In the genomic region with DNA sequence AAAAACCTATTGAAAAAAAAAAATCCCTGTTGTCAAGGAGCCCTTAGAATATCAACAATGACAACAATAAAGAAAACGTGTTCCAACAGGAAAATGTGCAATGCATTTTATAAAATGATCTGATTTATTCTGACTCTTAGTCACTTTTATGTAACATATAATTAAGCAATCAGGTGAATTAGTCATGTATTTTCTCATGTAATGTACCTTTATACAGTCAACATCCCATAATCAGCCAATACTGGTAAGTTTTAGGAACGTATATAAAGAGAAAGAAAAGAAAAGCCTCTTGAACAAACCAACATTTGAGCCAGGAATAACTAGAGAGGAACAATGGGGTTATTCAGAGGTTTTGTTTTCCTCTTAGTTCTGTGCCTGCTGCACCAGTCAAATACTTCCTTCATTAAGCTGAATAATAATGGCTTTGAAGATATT, we compare ENCODE assay signal across 22 cellular contexts. TPM values are rescaled to one million over a fixed set of nuclear protein-coding genes. Genes with fewer than 3 reads are reported as not detected.
DNase-seq lines count a peak whose midpoint lies in the region; ATAC-seq and TF ChIP-seq lines count a peak whose summit lies in the region.
"Had no signal": no experiment of that assay in that cellular context is flagged by ENCODE, and none has a peak within 500 bp of the region (broad histone marks: within the 10 kb centered on the region; RNA-seq: fewer than 3 reads in every experiment).

A gene with protein sequence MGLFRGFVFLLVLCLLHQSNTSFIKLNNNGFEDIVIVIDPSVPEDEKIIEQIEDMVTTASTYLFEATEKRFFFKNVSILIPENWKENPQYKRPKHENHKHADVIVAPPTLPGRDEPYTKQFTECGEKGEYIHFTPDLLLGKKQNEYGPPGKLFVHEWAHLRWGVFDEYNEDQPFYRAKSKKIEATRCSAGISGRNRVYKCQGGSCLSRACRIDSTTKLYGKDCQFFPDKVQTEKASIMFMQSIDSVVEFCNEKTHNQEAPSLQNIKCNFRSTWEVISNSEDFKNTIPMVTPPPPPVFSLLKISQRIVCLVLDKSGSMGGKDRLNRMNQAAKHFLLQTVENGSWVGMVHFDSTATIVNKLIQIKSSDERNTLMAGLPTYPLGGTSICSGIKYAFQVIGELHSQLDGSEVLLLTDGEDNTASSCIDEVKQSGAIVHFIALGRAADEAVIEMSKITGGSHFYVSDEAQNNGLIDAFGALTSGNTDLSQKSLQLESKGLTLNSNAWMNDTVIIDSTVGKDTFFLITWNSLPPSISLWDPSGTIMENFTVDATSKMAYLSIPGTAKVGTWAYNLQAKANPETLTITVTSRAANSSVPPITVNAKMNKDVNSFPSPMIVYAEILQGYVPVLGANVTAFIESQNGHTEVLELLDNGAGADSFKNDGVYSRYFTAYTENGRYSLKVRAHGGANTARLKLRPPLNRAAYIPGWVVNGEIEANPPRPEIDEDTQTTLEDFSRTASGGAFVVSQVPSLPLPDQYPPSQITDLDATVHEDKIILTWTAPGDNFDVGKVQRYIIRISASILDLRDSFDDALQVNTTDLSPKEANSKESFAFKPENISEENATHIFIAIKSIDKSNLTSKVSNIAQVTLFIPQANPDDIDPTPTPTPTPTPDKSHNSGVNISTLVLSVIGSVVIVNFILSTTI (plus strand): TSS at position 292 of the 435 bp plus-strand sequence. CDS start 42 bp downstream, at position 334.

- TF ChIP-seq CTCF in epithelial cell of esophagus (IDR thresholded peaks at IDR 0.05; ENCODE audit: insufficient read depth, low read depth, low read length, missing control alignments) = no peak

- peak within 1 kb of the TSS in 1 of 2 donors; percentile 1 for H3K27ac ChIP-seq in mucosa of rectum (ENCODE audit: low read depth in 2 of 2, low read length in 2 of 2)
- H3K27ac ChIP-seq: left ventricle myocardium inferior, sigmoid colon had no signal

- H3K36me3 ChIP-seq in mucosa of rectum (ENCODE audit: control insufficient read depth in 2 of 2, insufficient read depth in 2 of 2, low read length in 2 of 2) = no peaks in the 10 kb centered on the region
- H3K36me3 ChIP-seq: left ventricle myocardium inferior, sigmoid colon had no signal

- no peaks in the 10 kb centered on the region for H3K9me3 ChIP-seq in mucosa of rectum (ENCODE audit: control insufficient read depth in 2 of 2, low read length in 2 of 2)

- H3K4me3 ChIP-seq in epithelial cell of esophagus (ENCODE audit: low read length) = peak within 1 kb of the TSS; percentile 2
- peak within 1 kb of the TSS; percentile 10 to 57 for H3K4me3 ChIP-seq in mucosa of rectum (ENCODE audit: low read length in 2 of 2)
- H3K4me3 ChIP-seq: K562, left ventricle myocardium inferior, sigmoid colon had no signal

- no peak within 1 kb of the TSS for H3K9ac ChIP-seq in mucosa of rectum (ENCODE audit: low read depth in 1 of 2, low read length in 2 of 2)

- ATAC-seq in GM19452 (IDR thresholded peaks at IDR 0.05; ENCODE audit: unreplicated experiment) = no peak
- ATAC-seq in left cardiac atrium = no peak
- no peak for ATAC-seq in HG02571 (IDR thresholded peaks at IDR 0.05; ENCODE audit: unreplicated experiment)
- ATAC-seq: K562; Right ventricle myocardium inferior; stimulated activated naive CD8-positive, alpha-beta T cell treated with anti-CD3 and anti-CD28 coated beads, Interleukin-15, amount 100 ng/mL, for 72 hours; T-cell had no signal

- intact Hi-C loops in left cardiac atrium (cut with DNase I) = no loop called here

- H3K27me3 ChIP-seq in mucosa of rectum (ENCODE audit: control insufficient read depth in 2 of 2, insufficient read depth in 2 of 2, low read length in 2 of 2) = no peaks in the 10 kb centered on the region
- H3K27me3 ChIP-seq: sigmoid colon had no signal

- DNase-seq in HT-29 (ENCODE audit: low spot score) (peak; percentile 37), NCI-H774 (lab: John Stamatoyannopoulos, UW) (peak; percentile 66), epithelial cell of esophagus (ENCODE audit: low read depth) (peak; percentile 90), left cardiac atrium (no peak), kidney tubule cell (ENCODE audit: low spot score) (no peak)
- DNase-seq: activated naive CD4-positive, alpha-beta T cell; CD4-positive, alpha-beta memory T cell; cerebellar nuclear complex; foreskin fibroblast; left ventricle myocardium inferior; sigmoid colon; stimulated activated CD4-positive, alpha-beta T cell treated with anti-CD3 and anti-CD28 coated beads, Interleukin-1b, Interleukin-23, amount 100 ng/mL, for 48 hours; stimulated activated naive CD8-positive, alpha-beta T cell treated with anti-CD3 and anti-CD28 coated beads, Interleukin-15, amount 100 ng/mL, for 72 hours; T-cell had no signal

- peaks cover 0 to 10% of the 10 kb centered on the region in 2 donors for H3K4me1 ChIP-seq in mucosa of rectum (ENCODE audit: control insufficient read depth in 2 of 2, insufficient read depth in 2 of 2, low read length in 2 of 2)
- H3K4me1 ChIP-seq: left ventricle myocardium inferior, sigmoid colon had no signal

RNA-seq across cellular contexts. Expression of the gene that starts here (rescaled TPM):
- 0.23 and 0.36 TPM in 2 replicates for total RNA-seq in HT-29 (2014; rRNA removed; shearing (Covaris generic))
- total RNA-seq in left cardiac atrium = not detected
- total RNA-seq: CD4-positive, alpha-beta memory T cell; H4; K562; myocyte; osteoblast; Right ventricle myocardium inferior; T-cell had no signal

Comparison
In these comparisons a context has a peak if more than half of its experiments do, and no peak if none do; other contexts are left out.
1. Peak in DNase-seq in HT-29; RNA of the gene not detected or under 1 TPM.
2. DNase-seq: peak in NCI-H774 (single experiment) and epithelial cell of esophagus (single experiment); none in left cardiac atrium (single experiment) and kidney tubule cell (single experiment).